Comparison of ENCODE assay signal across 8 cellular contexts in genomic region chr19:55640577-55641375, GRCh38. TPM values are rescaled to one million over a fixed set of nuclear protein-coding genes. Genes with fewer than 3 reads are reported as not detected.
DNase-seq lines count a peak whose midpoint lies in the region; ATAC-seq, FAIRE-seq and TF ChIP-seq lines count a peak whose summit lies in the region.

Gene ZNF580, plus strand, starts transcription at chr19:55641002. Its CDS starts 1,507 bp downstream, at chr19:55642509.

- ATAC-seq in GM18511 (IDR thresholded peaks at IDR 0.05; ENCODE audit: unreplicated experiment): peak; percentile 42
- ATAC-seq in WTC11: peak; percentile 28

- dilution Hi-C loops in keratinocyte (cut with MboI; ENCODE audit: extremely low pct_ligation_motif_present, low sequenced_read_pairs): no loop called here

- H3K9me1 ChIP-seq in keratinocyte (ENCODE audit: control insufficient read depth, extremely low read depth, insufficient read depth, low read length): peaks cover 2% of the 10 kb centered on the region

- H4K20me1 ChIP-seq in keratinocyte (ENCODE audit: control insufficient read depth, extremely low read depth, insufficient read depth, low read length): no peaks in the 10 kb centered on the region

- peaks cover 9% of the 10 kb centered on the region for H3K27me3 Mint-ChIP-seq in WTC11 (ENCODE audit: low read depth)

- no peaks in the 10 kb centered on the region for H3K27me3 ChIP-seq in keratinocyte (ENCODE audit: control insufficient read depth, extremely low read depth, insufficient read depth, low read length)

- peak within 1 kb of the TSS; percentile 88 for H3K9ac ChIP-seq in keratinocyte (ENCODE audit: control insufficient read depth, extremely low read depth, insufficient read depth, low read length)

- peaks cover 40% of the 10 kb centered on the region for H3K4me1 ChIP-seq in keratinocyte (ENCODE audit: control insufficient read depth, extremely low read depth, insufficient read depth, low read length)

- peaks cover 28% of the 10 kb centered on the region for H3K4me1 Mint-ChIP-seq in WTC11

- peak within 1 kb of the TSS; percentile 92 for H3K27ac Mint-ChIP-seq in WTC11

- H3K79me2 ChIP-seq in keratinocyte (ENCODE audit: control insufficient read depth, insufficient read depth, low read length): peaks cover 57% of the 10 kb centered on the region

- POLR2A ChIA-PET in WTC11 (lab: Charles Lee): interaction anchor here (0.5 to 1.0 kb wide), 3 partner anchors 14 to 1440 kb away, joined by 3 to 4 read pairs (median 3); partner anchors contain the start of gene RPS9

- peaks cover 7 to 16% of the 10 kb centered on the region in 2 experiments for H3K36me3 ChIP-seq in keratinocyte (ENCODE audit: control insufficient read depth in 2 of 2, extremely low read depth in 1 of 2, insufficient read depth in 2 of 2, low read length in 2 of 2)

- peak within 1 kb of the TSS; percentile 69 for H2AFZ ChIP-seq in keratinocyte (ENCODE audit: control insufficient read depth, low read length)

- peak within 1 kb of the TSS; percentile 73 for H3K4me3 ChIP-seq in AG09309 (ENCODE audit: control insufficient read depth, low read depth, low read length)
- peak within 1 kb of the TSS; percentile 74 to 92 (median 84) for H3K4me3 ChIP-seq in keratinocyte (ENCODE audit: control insufficient read depth in 2 of 3, extremely low read depth in 1 of 3, insufficient read depth in 2 of 3, low read depth in 1 of 3, low read length in 3 of 3)

- H3K9me3 ChIP-seq in keratinocyte (ENCODE audit: control insufficient read depth, low read depth, low read length): no peaks in the 10 kb centered on the region

- peak within 1 kb of the TSS; percentile 89 for H3K4me3 Mint-ChIP-seq in WTC11

- FAIRE-seq in keratinocyte (lab: Jason Lieb, UNC): no peak

- H3K9me3 Mint-ChIP-seq in WTC11: peaks cover 4% of the 10 kb centered on the region

- H3K27ac ChIP-seq in keratinocyte (ENCODE audit: control insufficient read depth, insufficient read depth, low read length): peak within 1 kb of the TSS; percentile 67

- CTCF ChIA-PET in WTC11 (lab: Charles Lee): interaction anchor here (0.6 to 2.1 kb wide), 8 partner anchors 12 to 1403 kb away, joined by 3 to 17 read pairs (median 5); partner anchors contain the start of genes FIZ1, U2AF2 and ZNF784

- peak within 1 kb of the TSS; percentile 90 for H3K4me2 ChIP-seq in keratinocyte (ENCODE audit: control insufficient read depth, extremely low read depth, insufficient read depth, low read depth, low read length)

- DNase-seq in AG09309 (ENCODE audit: low read depth): no peak
- DNase-seq in NCI-H1105 treated with DMSO at 0.1 percent for 48 hours (lab: John Stamatoyannopoulos, UW): peak; percentile 42
- peak; percentile 61 for DNase-seq in WTC11 (ENCODE audit: low spot score)
- DNase-seq in cerebellum (ENCODE audit: low spot score): peak; percentile 75
- no peak for DNase-seq in keratinocyte (ENCODE audit: low read depth, low spot score)
- DNase-seq in stimulated activated CD4-positive, alpha-beta T cell treated with anti-CD3 and anti-CD28 coated beads, Interleukin-12 subunit alpha, Interleukin-12 subunit beta, amount 100 ng/mL, for 48 hours (ENCODE audit: low read depth in 2 of 3, low spot score in 1 of 3): peak; percentile 45 to 71 (median 52)
- no peak for DNase-seq in GOT3 (lab: John Stamatoyannopoulos, UW)

- H3K36me3 Mint-ChIP-seq in WTC11: peaks cover 19% of the 10 kb centered on the region

- TF ChIP-seq CTCF in AG09309 (IDR thresholded peaks at IDR 0.05; ENCODE audit: control insufficient read depth, insufficient read depth, low read depth, low read length, missing control alignments) (no peak), WTC11 (IDR thresholded peaks at IDR 0.05) (no peak), keratinocyte (optimal IDR thresholded peaks at IDR 0.05 in 1 of 3, IDR thresholded peaks at IDR 0.05 in 1 of 3, conservative IDR thresholded peaks at IDR 0.05 in 1 of 3; ENCODE audit: extremely low read depth in 1 of 3, insufficient read depth in 2 of 3, low read length in 3 of 3) (no peak)

TF ChIP-seq in WTC11, 78 proteins besides CTCF, POLR2A, EP300 and RAD21 (continues in another document):
- TF ChIP-seq CREB1 (CRISPR knock-in tag; IDR thresholded peaks at IDR 0.05): no peak
- no peak for TF ChIP-seq ELF4 (CRISPR knock-in tag; IDR thresholded peaks at IDR 0.05; ENCODE audit: low read depth)
- TF ChIP-seq SP1 (CRISPR knock-in tag; conservative IDR thresholded peaks at IDR 0.05): peak; percentile 45
- TF ChIP-seq, protein P1, sequence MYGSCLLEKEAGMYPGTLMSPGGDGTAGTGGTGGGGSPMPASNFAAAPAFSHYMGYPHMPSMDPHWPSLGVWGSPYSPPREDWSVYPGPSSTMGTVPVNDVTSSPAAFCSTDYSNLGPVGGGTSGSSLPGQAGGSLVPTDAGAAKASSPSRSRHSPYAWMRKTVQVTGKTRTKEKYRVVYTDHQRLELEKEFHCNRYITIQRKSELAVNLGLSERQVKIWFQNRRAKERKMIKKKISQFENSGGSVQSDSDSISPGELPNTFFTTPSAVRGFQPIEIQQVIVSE (CRISPR knock-in tag; IDR thresholded peaks at IDR 0.05; ENCODE audit: borderline replicate concordance): no peak
- TF ChIP-seq FOXP1 (CRISPR knock-in tag; IDR thresholded peaks at IDR 0.05; ENCODE audit: borderline replicate concordance): peak; percentile 55; the same call in 1 of the 2 replicates
- TF ChIP-seq, protein P2, sequence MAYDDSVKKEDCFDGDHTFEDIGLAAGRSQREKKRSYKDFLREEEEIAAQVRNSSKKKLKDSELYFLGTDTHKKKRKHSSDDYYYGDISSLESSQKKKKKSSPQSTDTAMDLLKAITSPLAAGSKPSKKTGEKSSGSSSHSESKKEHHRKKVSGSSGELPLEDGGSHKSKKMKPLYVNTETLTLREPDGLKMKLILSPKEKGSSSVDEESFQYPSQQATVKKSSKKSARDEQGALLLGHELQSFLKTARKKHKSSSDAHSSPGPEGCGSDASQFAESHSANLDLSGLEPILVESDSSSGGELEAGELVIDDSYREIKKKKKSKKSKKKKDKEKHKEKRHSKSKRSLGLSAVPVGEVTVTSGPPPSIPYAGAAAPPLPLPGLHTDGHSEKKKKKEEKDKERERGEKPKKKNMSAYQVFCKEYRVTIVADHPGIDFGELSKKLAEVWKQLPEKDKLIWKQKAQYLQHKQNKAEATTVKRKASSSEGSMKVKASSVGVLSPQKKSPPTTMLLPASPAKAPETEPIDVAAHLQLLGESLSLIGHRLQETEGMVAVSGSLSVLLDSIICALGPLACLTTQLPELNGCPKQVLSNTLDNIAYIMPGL (CRISPR knock-in tag; IDR thresholded peaks at IDR 0.05): peak; percentile 27; the same call in 1 of the 2 replicates
- TF ChIP-seq, protein P3, sequence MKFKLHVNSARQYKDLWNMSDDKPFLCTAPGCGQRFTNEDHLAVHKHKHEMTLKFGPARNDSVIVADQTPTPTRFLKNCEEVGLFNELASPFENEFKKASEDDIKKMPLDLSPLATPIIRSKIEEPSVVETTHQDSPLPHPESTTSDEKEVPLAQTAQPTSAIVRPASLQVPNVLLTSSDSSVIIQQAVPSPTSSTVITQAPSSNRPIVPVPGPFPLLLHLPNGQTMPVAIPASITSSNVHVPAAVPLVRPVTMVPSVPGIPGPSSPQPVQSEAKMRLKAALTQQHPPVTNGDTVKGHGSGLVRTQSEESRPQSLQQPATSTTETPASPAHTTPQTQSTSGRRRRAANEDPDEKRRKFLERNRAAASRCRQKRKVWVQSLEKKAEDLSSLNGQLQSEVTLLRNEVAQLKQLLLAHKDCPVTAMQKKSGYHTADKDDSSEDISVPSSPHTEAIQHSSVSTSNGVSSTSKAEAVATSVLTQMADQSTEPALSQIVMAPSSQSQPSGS (CRISPR knock-in tag; IDR thresholded peaks at IDR 0.05; ENCODE audit: borderline replicate concordance, low read depth): no peak
- TF ChIP-seq MYBL2 (CRISPR knock-in tag; IDR thresholded peaks at IDR 0.05): no peak
- peak; percentile 48; the same call in 1 of the 2 replicates for TF ChIP-seq GABPB1 (CRISPR knock-in tag; IDR thresholded peaks at IDR 0.05)
- no peak; the same call in 1 of the 2 replicates for TF ChIP-seq TP53 (CRISPR knock-in tag; IDR thresholded peaks at IDR 0.05)
- TF ChIP-seq ETV6 (CRISPR knock-in tag; IDR thresholded peaks at IDR 0.05): no peak
- no peak for TF ChIP-seq ZNF425 (CRISPR knock-in tag; conservative IDR thresholded peaks at IDR 0.05)
- no peak for TF ChIP-seq SMAD3 (CRISPR knock-in tag; IDR thresholded peaks at IDR 0.05; ENCODE audit: borderline replicate concordance)

RNA-seq across cellular contexts. Expression of gene ZNF580, which starts in this region (rescaled TPM):
- total RNA-seq in WTC11 (2021): 31.3 to 33.5 TPM (median 32.0 TPM) in 3 replicates
- total RNA-seq in cerebellum: 7.8 TPM
- 3.0 to 8.3 TPM (median 3.7 TPM) in 3 replicates for polyA plus RNA-seq in keratinocyte
- polyA plus RNA-seq in keratinocyte (2011; ENCODE audit: low read depth): 3.4 TPM
- 9.4 and 16.5 TPM in 2 replicates for polyA plus RNA-seq in keratinocyte (2011; cell fraction: cytosol; rRNA removed)
- 15.2 and 24.1 TPM in 2 replicates for polyA plus RNA-seq in keratinocyte (2011; cell fraction: nucleus; rRNA removed)
- polyA plus RNA-seq in keratinocyte (2012; ENCODE audit: low replicate concordance): 20.5 and 21.3 TPM in 2 replicates
- 3.1 to 16.1 TPM (median 4.9 TPM) in 3 replicates for polyA minus RNA-seq in keratinocyte
- 15.3 TPM for polyA minus RNA-seq in keratinocyte (2011; cell fraction: cytosol; rRNA and poly(A)+ RNA removed)
- polyA minus RNA-seq in keratinocyte (2011; cell fraction: nucleus; rRNA and poly(A)+ RNA removed): 3.5 and 4.3 TPM in 2 replicates

Comparison
In these comparisons a context has a peak if more than half of its experiments do, and no peak if none do; other contexts are left out.
1. DNase-seq: peak in NCI-H1105 treated with DMSO at 0.1 percent for 48 hours (single experiment), WTC11 (single experiment), cerebellum (single experiment) and stimulated activated CD4-positive, alpha-beta T cell treated with anti-CD3 and anti-CD28 coated beads, Interleukin-12 subunit alpha, Interleukin-12 subunit beta, amount 100 ng/mL, for 48 hours (3 of 3); none in AG09309 (single experiment), keratinocyte (single experiment) and GOT3 (single experiment).